In the genomic region with DNA sequence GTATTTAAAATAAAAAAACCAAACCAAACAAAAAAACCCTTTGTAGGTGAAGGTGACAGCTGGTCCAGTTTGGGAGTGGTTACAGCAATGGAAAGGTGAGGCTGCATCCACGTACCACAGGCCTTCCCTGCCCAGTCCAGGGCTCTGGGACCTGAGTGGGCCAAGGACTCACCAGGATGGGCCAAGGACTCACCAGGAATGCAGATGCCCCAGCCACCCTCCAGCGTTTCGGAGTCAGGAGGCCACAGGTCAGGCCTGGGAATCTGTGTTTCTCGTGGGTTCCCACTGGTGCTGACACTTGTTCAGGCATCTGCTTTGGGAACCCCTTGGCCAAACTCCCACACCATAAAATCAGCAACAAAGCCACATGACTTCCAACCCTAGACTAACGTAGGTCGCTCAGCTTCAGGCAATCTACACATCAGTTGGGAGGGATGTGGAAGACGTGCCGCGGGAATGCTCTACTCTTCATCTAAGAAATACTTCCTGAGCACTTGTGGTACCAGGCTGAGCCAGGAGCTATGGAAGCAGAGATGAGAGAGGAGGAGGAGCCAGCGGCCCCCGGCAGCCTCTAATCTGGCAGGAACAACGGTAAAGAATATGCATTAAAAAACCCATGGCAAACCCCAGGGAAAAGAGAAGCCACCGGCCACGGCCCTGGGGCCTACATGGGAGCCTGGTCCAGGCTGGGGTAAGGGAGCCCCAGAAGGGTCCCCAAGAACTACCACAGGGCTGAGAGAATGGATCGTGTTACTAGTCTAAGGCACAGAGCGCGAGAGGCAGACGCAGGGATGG, we compare ENCODE assay signal across 24 cellular contexts.
"Had no signal": no experiment of that assay in that cellular context is flagged by ENCODE, and none has a peak within 500 bp of the region (broad histone marks: within the 10 kb centered on the region; RNA-seq: fewer than 3 reads in every experiment).

No MANE protein-coding gene starts in this region.

- H3K9me3 ChIP-seq: testis, uterus had no signal

- H3K4me1 ChIP-seq: gastrocnemius medialis, left ventricle myocardium inferior, lower lobe of right lung, sigmoid colon, testis, tibial artery, upper lobe of left lung, uterus had no signal

- H3K4me2 ChIP-seq: hepatocyte had no signal

- H3K4me1 Mint-ChIP-seq: natural killer cell; neural crest cell; stimulated activated effector memory CD8-positive, alpha-beta T cell treated with anti-CD3 and anti-CD28 coated beads, Interleukin-12 subunit alpha, Interleukin-12 subunit beta, amount 100 ng/mL, for 72 hours had no signal

- H3K27ac ChIP-seq: dorsolateral prefrontal cortex, epithelial cell of prostate, gastrocnemius medialis, hepatocyte, left ventricle myocardium inferior, lower lobe of right lung, ovary, sigmoid colon, testis, tibial artery, upper lobe of left lung, uterus had no signal

- H3K27me3 ChIP-seq: dorsolateral prefrontal cortex, gastrocnemius medialis, hepatocyte, ovary, sigmoid colon, testis, tibial artery, upper lobe of left lung, uterus had no signal

- H3K36me3 ChIP-seq: gastrocnemius medialis, left ventricle myocardium inferior, lower lobe of right lung, ovary, sigmoid colon, tibial artery, upper lobe of left lung, uterus had no signal

- ATAC-seq: esophagus mucosa; gastrocnemius medialis; left cardiac atrium; lower lobe of right lung; natural killer cell; stimulated activated effector memory CD8-positive, alpha-beta T cell treated with anti-CD3 and anti-CD28 coated beads, Interleukin-12 subunit alpha, Interleukin-12 subunit beta, amount 100 ng/mL, for 72 hours had no signal

- H3K4me3 ChIP-seq: dorsolateral prefrontal cortex, gastrocnemius medialis, hepatocyte, left ventricle myocardium inferior, lower lobe of right lung, ovary, sigmoid colon, testis, tibial artery, upper lobe of left lung, uterus had no signal

- H3K36me3 Mint-ChIP-seq: stimulated activated effector memory CD8-positive, alpha-beta T cell treated with anti-CD3 and anti-CD28 coated beads, Interleukin-12 subunit alpha, Interleukin-12 subunit beta, amount 100 ng/mL, for 72 hours had no signal

- DNase-seq: central memory CD4-positive, alpha-beta T cell; effector CD4-positive, alpha-beta T cell; foreskin fibroblast; gastrocnemius medialis; left cardiac atrium; left ventricle myocardium inferior; lower lobe of right lung; natural killer cell; ovary; sigmoid colon; stimulated activated CD4-positive, alpha-beta T cell treated with anti-CD3 and anti-CD28 coated beads, Interleukin-2, amount 100 ng/mL, for 24 hours; stimulated activated CD4-positive, alpha-beta T cell treated with anti-CD3 and anti-CD28 coated beads, Interleukin-4, amount 100 ng/mL, for 24 hours; stimulated activated naive CD4-positive, alpha-beta T cell treated with Interleukin-2 at 50 U/mL for 16 hours; substantia nigra; testis; uterus had no signal

- H3K27ac Mint-ChIP-seq: natural killer cell; stimulated activated effector memory CD8-positive, alpha-beta T cell treated with anti-CD3 and anti-CD28 coated beads, Interleukin-12 subunit alpha, Interleukin-12 subunit beta, amount 100 ng/mL, for 72 hours had no signal

- H3K79me2 ChIP-seq: hepatocyte had no signal

- H3K4me3 Mint-ChIP-seq: natural killer cell; neural crest cell; stimulated activated effector memory CD8-positive, alpha-beta T cell treated with anti-CD3 and anti-CD28 coated beads, Interleukin-12 subunit alpha, Interleukin-12 subunit beta, amount 100 ng/mL, for 72 hours had no signal

- H2AFZ ChIP-seq: hepatocyte had no signal
